ENCODE assay signal across 8 cellular contexts in the genomic region with DNA sequence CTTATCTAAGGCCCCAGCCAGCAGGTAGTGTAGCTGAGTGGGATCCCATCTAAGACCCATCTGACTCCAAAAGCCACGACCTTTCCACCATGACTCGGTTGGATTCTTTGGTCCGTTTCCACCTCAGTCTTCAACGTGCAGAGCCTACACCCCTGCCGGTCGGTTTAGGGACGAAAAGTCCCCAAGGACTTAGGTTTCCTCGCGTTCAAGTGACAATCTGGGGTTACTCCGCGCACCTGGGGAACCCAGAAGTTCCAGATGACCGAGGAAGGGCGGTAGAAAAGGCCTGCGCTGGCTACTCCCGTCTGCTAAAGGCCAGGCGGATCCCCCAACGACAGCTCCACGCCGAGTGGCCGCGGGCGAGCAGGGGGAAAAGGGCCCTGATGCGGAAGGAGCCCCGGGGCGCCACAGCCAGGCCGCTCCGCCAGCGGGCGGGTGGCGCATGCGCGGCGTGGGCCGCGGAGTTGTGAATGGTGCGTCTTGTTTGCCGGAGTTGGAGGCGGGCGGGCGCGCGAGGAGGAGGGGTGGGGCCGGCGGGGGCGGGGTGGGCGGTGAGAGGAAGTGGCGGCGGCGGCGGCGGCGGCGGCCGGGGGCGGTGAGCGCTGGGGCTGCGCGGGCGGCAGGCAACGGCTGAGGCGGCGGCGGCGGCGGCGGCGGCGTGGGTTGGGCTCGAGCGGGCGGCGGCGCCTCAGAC. TPM values are rescaled to one million over a fixed set of nuclear protein-coding genes. Genes with fewer than 3 reads are reported as not detected.
A peak's percentile ranks its signal among the peaks of the same experiment; 100 is the strongest.
DNase-seq lines count a peak whose midpoint lies in the region; ATAC-seq and TF ChIP-seq lines count a peak whose summit lies in the region.

A gene (plus strand): TSS at position 595 of the 694 bp plus-strand sequence. CDS start 259 bp downstream, outside the sequence.

- H3K36me3 ChIP-seq in kidney epithelial cell (ENCODE audit: control insufficient read depth, insufficient read depth, low read length) = no peaks in the 10 kb centered on the region

- peak; percentile 99 for TF ChIP-seq POLR2A in GM18951 (IDR thresholded peaks at IDR 0.05; ENCODE audit: extremely low read depth, insufficient read depth, insufficient read length)

- peak; percentile 62 for ATAC-seq in HG03196 (IDR thresholded peaks at IDR 0.05; ENCODE audit: unreplicated experiment)

- in situ Hi-C loops in GM18951 (cut with MboI; ENCODE audit: low sequenced_read_pairs, unreplicated experiment) = no loop called here

- TF ChIP-seq CTCF in AG09319 (IDR thresholded peaks at IDR 0.05; ENCODE audit: low read depth, low read length) (no peak), kidney epithelial cell (IDR thresholded peaks at IDR 0.05; ENCODE audit: insufficient read depth, low read length, poor library complexity, severe bottlenecking) (no peak)

- DNase-seq in AG09319 (ENCODE audit: extremely low read depth, low read depth) (peak; percentile 85), NCI-H510A (lab: John Stamatoyannopoulos, UW) (peak; percentile 36), cerebellar nuclear complex (lab: John Stamatoyannopoulos, UW) (peak; percentile 28 to 43), kidney epithelial cell (ENCODE audit: low read depth) (peak; percentile 63)
- peak; percentile 92 for DNase-seq in activated CD4-positive, alpha-beta T cell treated with anti-CD3 and anti-CD28 coated beads for 1 hour
- peak; percentile 93 for DNase-seq in stimulated activated CD4-positive, alpha-beta T cell treated with anti-CD3 and anti-CD28 coated beads, Interleukin-15, amount 100 ng/mL, for 24 hours

- no peaks in the 10 kb centered on the region for H3K27me3 ChIP-seq in kidney epithelial cell (ENCODE audit: control insufficient read depth, insufficient read depth, low read length)

- peak within 1 kb of the TSS; percentile 70 for H3K4me3 ChIP-seq in kidney epithelial cell (ENCODE audit: low read depth, low read length)

RNA-seq across cellular contexts. Expression of the gene that starts here (rescaled TPM):
- total RNA-seq in kidney epithelial cell = 57.4 and 64.5 TPM in 2 replicates

Comparison
In these comparisons a context has a peak if more than half of its experiments do, and no peak if none do; other contexts are left out.
1. Peak in every context shown above with its lines: DNase-seq, ATAC-seq and H3K4me3 ChIP-seq.
2. DNase-seq: peak in every context shown above with its lines; median percentile 93 in stimulated activated CD4-positive, alpha-beta T cell treated with anti-CD3 and anti-CD28 coated beads, Interleukin-15, amount 100 ng/mL, for 24 hours; 92 in activated CD4-positive, alpha-beta T cell treated with anti-CD3 and anti-CD28 coated beads for 1 hour; 85 in AG09319; 63 in kidney epithelial cell; 36 in NCI-H510A; 36 in cerebellar nuclear complex.